Comparison of ENCODE assay signal across 18 cellular contexts in genomic region chr21:45085700-45086099, GRCh38.
"Had no signal": no experiment of that assay in that cellular context is flagged by ENCODE, and none has a peak within 500 bp of the region (broad histone marks: within the 10 kb centered on the region; RNA-seq: fewer than 3 reads in every experiment).

No MANE protein-coding gene starts in this region.

- H3K4me3 ChIP-seq: coronary artery, esophagus squamous epithelium, prostate gland, skin epidermis had no signal

- H3K4me3 Mint-ChIP-seq: brain; central memory CD8-positive, alpha-beta T cell; nephron had no signal

- H3K27ac Mint-ChIP-seq: brain, nephron had no signal

- H3K27ac ChIP-seq: esophagus squamous epithelium, prostate gland, skin epidermis had no signal

- H3K27me3 Mint-ChIP-seq: central memory CD8-positive, alpha-beta T cell had no signal

- ATAC-seq: right cardiac atrium; stimulated activated naive CD8-positive, alpha-beta T cell treated with anti-CD3 and anti-CD28 coated beads, Interleukin-15, Interleukin-2, amounts not matched to agents 100 U/mL and 50 U/mL, for 24 hours had no signal

- H3K9me3 ChIP-seq: esophagus squamous epithelium, prostate gland had no signal

- H3K36me3 ChIP-seq: esophagus squamous epithelium, prostate gland had no signal

- H3K9me3 Mint-ChIP-seq: brain; central memory CD8-positive, alpha-beta T cell; nephron had no signal

- DNase-seq: activated CD4-positive, alpha-beta T cell treated with anti-CD3 and anti-CD28 coated beads, Interleukin-2, amount 50 U/mL, for 4 hours; activated CD8-positive, alpha-beta memory T cell treated with anti-CD3 and anti-CD28 coated beads, Interleukin-2, amount 50 U/mL, for 4 hours; activated naive CD4-positive, alpha-beta T cell; amygdala; esophagus squamous epithelium; hypothalamus; kidney glomerular epithelial cell; mesenchymal stem cell; right cardiac atrium; stimulated activated naive CD8-positive, alpha-beta T cell treated with anti-CD3 and anti-CD28 coated beads, Interleukin-15, Interleukin-2, amounts not matched to agents 100 U/mL and 50 U/mL, for 24 hours; T1000; trophoblast cell had no signal
